In the genomic region with DNA sequence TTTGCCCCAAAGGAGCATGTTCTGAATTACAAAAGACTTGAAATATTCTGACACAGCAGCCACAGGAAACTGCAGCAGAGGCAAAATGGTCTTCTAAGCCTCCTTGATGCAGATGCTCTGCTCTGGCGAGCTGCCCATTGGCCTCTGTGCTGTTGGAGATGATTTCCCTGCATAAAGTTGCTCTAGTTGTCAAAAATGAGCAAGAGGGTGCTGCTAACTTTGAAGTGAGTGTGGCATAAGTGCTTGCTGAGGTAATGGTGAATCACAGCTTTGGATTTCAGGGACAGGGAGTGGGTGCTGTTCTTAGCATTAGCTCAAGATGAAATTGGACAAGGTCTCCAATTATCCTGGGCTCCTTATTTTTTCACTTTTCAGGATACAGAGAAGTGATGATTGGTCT, we compare ENCODE assay signal across 13 cellular contexts.
A peak's percentile ranks its signal among the peaks of the same experiment; 100 is the strongest.
DNase-seq lines count a peak whose midpoint lies in the region; ATAC-seq and TF ChIP-seq lines count a peak whose summit lies in the region.
"Had no signal": no experiment of that assay in that cellular context is flagged by ENCODE, and none has a peak within 500 bp of the region (broad histone marks: within the 10 kb centered on the region; RNA-seq: fewer than 3 reads in every experiment).

No MANE protein-coding gene starts in this region.

- no peak for TF ChIP-seq CTCF in hepatocyte (IDR thresholded peaks at IDR 0.05; ENCODE audit: poor library complexity)
- TF ChIP-seq CTCF in lower lobe of right lung (IDR thresholded peaks at IDR 0.05) = no peak

- H2AFZ ChIP-seq in hepatocyte = no peak overlapping the region
- H2AFZ ChIP-seq: GM23338 had no signal

- H4K20me1 ChIP-seq in hepatocyte (ENCODE audit: insufficient read depth, poor library complexity, severe bottlenecking) = no peaks in the 10 kb centered on the region
- H4K20me1 ChIP-seq: BLaER1 treated with 17β-estradiol and CSF1 and Interleukin-3, amounts not matched to agents 10 nM and 100 nM had no signal

- H3K27me3 ChIP-seq in hepatocyte = no peaks in the 10 kb centered on the region
- H3K27me3 ChIP-seq in lower lobe of right lung (ENCODE audit: low read depth) = no peaks in the 10 kb centered on the region
- H3K27me3 ChIP-seq: adrenal gland; BLaER1 treated with 17β-estradiol and CSF1 and Interleukin-3, amounts not matched to agents 10 nM and 100 nM had no signal

- H3K4me1 ChIP-seq in hepatocyte (ENCODE audit: insufficient read depth) (no peaks in the 10 kb centered on the region), lower lobe of right lung (no peaks in the 10 kb centered on the region)
- H3K4me1 ChIP-seq: adrenal gland had no signal

- intact Hi-C loops in lower lobe of right lung (cut with DNase I) = no loop called here

- H3K36me3 ChIP-seq in hepatocyte (replicated peaks; ENCODE audit: insufficient read depth, low read depth) (no peaks in the 10 kb centered on the region), lower lobe of right lung (no peaks in the 10 kb centered on the region)
- H3K36me3 ChIP-seq: adrenal gland; BLaER1 treated with 17β-estradiol and CSF1 and Interleukin-3, amounts not matched to agents 10 nM and 100 nM had no signal

- peak; percentile 82 for DNase-seq in A172 (ENCODE audit: low spot score)
- peak; percentile 82 for DNase-seq in HCEC 1CT
- peak; percentile 6 for DNase-seq in amniotic epithelial cell (ENCODE audit: low read depth)
- DNase-seq in hepatocyte (ENCODE audit: low spot score) = peak; percentile 23
- DNase-seq in central memory CD4-positive, alpha-beta T cell = no peak
- DNase-seq in NK-92 treated with Interleukin-12 subunit alpha and Interleukin-12 subunit beta, amount 100 ng/mL, for 24 hours (lab: John Stamatoyannopoulos, UW) = no peak
- DNase-seq in lower lobe of right lung = no peak
- DNase-seq in NCI-H446 treated with DMSO at 0.1 percent for 48 hours (lab: John Stamatoyannopoulos, UW) = no peak
- DNase-seq: adrenal gland, NCI-H2029, T-helper 9 cell had no signal

- H3K27ac ChIP-seq in hepatocyte (no peak overlapping the region), lower lobe of right lung (no peak overlapping the region)
- H3K27ac ChIP-seq: adrenal gland; BLaER1 treated with 17β-estradiol and CSF1 and Interleukin-3, amounts not matched to agents 10 nM and 100 nM had no signal

- H3K9me3 ChIP-seq in hepatocyte (ENCODE audit: low read depth) (no peaks in the 10 kb centered on the region), lower lobe of right lung (no peaks in the 10 kb centered on the region)
- H3K9me3 ChIP-seq: adrenal gland had no signal

- no peaks in the 10 kb centered on the region for H3K9me2 ChIP-seq in hepatocyte (replicated peaks; ENCODE audit: insufficient read depth)

- no peaks in the 10 kb centered on the region for H3K79me2 ChIP-seq in hepatocyte

- H3K4me2 ChIP-seq in hepatocyte = no peak overlapping the region
- H3K4me2 ChIP-seq: GM23338 had no signal

- ATAC-seq in lower lobe of right lung = no peak
- ATAC-seq: GM23338 had no signal

- 78% methylated on average over 1 of the region's 1 CpG for WGBS in hepatocyte (ENCODE audit: low lambda C conversion rate, missing lambda C conversion rate)

- H3K4me3 ChIP-seq in hepatocyte = no peak overlapping the region
- H3K4me3 ChIP-seq in lower lobe of right lung = no peak overlapping the region
- H3K4me3 ChIP-seq: adrenal gland; BLaER1 treated with 17β-estradiol and CSF1 and Interleukin-3, amounts not matched to agents 10 nM and 100 nM; GM23338 had no signal

Comparison
In these comparisons a context has a peak if more than half of its experiments do, and no peak if none do; other contexts are left out.
1. DNase-seq: peak in A172 (single experiment), HCEC 1CT (single experiment), amniotic epithelial cell (single experiment) and hepatocyte (single experiment); none in central memory CD4-positive, alpha-beta T cell (single experiment), NK-92 treated with Interleukin-12 subunit alpha and Interleukin-12 subunit beta, amount 100 ng/mL, for 24 hours (single experiment), lower lobe of right lung (single experiment) and NCI-H446 treated with DMSO at 0.1 percent for 48 hours (single experiment).